Comparison of ENCODE assay signal across 1 cellular context in the genomic region with DNA sequence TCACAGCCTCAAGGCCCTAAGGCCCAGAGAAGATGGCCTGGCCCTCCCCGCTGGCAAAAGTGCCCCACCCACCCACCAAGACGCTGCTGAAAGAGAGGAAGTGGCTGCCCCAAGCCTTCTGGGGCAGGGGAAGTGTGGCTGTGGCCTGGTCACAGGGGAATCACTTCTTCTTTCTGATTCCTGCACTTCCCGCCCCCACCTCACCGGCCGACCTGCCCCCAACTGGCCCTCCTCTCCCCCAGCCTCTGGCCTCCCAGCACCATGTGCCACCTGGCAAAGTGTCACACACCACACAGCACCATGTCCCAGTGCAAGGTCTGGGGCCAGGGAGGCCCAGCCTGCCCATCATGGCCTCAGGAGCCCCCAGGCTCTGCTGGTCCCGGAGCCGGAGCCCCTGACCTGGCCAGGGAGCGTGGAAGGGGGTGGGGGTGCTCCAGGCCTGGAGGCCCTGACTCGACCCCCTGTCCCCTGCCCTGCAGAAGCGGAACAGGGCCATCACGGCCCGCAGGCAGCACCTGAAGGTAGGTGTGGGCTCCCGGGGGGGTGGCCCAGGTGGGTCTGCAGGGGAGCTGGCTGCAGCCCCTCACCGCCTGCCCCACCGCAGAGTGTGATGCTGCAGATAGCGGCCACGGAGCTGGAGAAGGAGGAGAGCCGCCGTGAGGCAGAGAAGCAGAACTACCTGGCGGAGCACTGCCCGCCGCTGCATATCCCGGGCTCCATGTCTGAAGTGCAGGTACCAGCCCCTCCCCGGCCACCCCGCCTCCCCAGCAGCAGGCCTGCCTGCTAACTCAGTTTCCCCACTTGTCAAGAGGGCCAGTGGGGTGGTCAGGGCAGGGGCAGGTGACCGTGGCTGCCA.
TF ChIP-seq lines count a peak whose summit lies in the region.

No MANE protein-coding gene starts in this region.

TF ChIP-seq in HepG2, 621 proteins besides CTCF, POLR2A, EP300 and RAD21 (continued from another document):
- TF ChIP-seq, protein P1, sequence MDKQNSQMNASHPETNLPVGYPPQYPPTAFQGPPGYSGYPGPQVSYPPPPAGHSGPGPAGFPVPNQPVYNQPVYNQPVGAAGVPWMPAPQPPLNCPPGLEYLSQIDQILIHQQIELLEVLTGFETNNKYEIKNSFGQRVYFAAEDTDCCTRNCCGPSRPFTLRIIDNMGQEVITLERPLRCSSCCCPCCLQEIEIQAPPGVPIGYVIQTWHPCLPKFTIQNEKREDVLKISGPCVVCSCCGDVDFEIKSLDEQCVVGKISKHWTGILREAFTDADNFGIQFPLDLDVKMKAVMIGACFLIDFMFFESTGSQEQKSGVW (CRISPR knock-in tag; IDR thresholded peaks at IDR 0.05; ENCODE audit: borderline replicate concordance), result no peak
- TF ChIP-seq, protein P2, sequence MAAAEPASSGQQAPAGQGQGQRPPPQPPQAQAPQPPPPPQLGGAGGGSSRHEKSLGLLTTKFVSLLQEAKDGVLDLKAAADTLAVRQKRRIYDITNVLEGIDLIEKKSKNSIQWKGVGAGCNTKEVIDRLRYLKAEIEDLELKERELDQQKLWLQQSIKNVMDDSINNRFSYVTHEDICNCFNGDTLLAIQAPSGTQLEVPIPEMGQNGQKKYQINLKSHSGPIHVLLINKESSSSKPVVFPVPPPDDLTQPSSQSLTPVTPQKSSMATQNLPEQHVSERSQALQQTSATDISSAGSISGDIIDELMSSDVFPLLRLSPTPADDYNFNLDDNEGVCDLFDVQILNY (CRISPR knock-in tag; conservative IDR thresholded peaks at IDR 0.05), result no peak
- TF ChIP-seq ZNF776 (CRISPR knock-in tag; IDR thresholded peaks at IDR 0.05) (no peak), ZNF674 (CRISPR knock-in tag; IDR thresholded peaks at IDR 0.05; ENCODE audit: low read depth) (no peak), JARID2 (CRISPR knock-in tag; IDR thresholded peaks at IDR 0.05; ENCODE audit: insufficient replicate concordance) (no peak), ZEB1 (IDR thresholded peaks at IDR 0.05; ENCODE audit: insufficient replicate concordance, low read depth) (no peak), NCOA1 (CRISPR knock-in tag; IDR thresholded peaks at IDR 0.05) (no peak), TEAD2 (CRISPR knock-in tag; IDR thresholded peaks at IDR 0.05) (no peak), MIER2 (CRISPR knock-in tag; IDR thresholded peaks at IDR 0.05) (no peak)
- TF ChIP-seq, protein P3, sequence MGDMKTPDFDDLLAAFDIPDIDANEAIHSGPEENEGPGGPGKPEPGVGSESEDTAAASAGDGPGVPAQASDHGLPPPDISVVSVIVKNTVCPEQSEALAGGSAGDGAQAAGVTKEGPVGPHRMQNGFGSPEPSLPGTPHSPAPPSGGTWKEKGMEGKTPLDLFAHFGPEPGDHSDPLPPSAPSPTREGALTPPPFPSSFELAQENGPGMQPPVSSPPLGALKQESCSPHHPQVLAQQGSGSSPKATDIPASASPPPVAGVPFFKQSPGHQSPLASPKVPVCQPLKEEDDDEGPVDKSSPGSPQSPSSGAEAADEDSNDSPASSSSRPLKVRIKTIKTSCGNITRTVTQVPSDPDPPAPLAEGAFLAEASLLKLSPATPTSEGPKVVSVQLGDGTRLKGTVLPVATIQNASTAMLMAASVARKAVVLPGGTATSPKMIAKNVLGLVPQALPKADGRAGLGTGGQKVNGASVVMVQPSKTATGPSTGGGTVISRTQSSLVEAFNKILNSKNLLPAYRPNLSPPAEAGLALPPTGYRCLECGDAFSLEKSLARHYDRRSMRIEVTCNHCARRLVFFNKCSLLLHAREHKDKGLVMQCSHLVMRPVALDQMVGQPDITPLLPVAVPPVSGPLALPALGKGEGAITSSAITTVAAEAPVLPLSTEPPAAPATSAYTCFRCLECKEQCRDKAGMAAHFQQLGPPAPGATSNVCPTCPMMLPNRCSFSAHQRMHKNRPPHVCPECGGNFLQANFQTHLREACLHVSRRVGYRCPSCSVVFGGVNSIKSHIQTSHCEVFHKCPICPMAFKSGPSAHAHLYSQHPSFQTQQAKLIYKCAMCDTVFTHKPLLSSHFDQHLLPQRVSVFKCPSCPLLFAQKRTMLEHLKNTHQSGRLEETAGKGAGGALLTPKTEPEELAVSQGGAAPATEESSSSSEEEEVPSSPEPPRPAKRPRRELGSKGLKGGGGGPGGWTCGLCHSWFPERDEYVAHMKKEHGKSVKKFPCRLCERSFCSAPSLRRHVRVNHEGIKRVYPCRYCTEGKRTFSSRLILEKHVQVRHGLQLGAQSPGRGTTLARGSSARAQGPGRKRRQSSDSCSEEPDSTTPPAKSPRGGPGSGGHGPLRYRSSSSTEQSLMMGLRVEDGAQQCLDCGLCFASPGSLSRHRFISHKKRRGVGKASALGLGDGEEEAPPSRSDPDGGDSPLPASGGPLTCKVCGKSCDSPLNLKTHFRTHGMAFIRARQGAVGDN (CRISPR knock-in tag; IDR thresholded peaks at IDR 0.05), result peak; percentile 88
